In the genomic region with DNA sequence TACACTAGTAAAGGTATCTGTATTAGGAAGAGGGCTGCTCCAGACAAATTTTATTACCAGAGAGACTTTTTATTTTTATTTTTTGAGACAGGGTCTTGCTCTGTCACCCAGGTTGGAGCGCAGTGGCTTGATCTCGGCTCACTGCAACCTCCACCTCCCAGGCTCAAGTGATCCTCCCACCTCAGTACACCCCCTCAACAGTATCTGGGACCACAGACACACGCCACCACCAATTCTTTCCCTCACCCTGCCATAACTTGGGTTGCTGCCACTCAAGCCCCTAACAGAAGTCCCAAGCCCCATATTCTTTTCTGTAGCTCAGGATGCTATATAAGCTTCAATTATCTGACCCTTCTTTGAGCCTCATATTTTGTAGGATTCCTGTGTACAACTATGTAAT, we compare ENCODE assay signal across 10 cellular contexts. TPM values are rescaled to one million over a fixed set of nuclear protein-coding genes. Genes with fewer than 3 reads are reported as not detected.
DNase-seq lines count a peak whose midpoint lies in the region; ATAC-seq and TF ChIP-seq lines count a peak whose summit lies in the region.
"Had no signal": no experiment of that assay in that cellular context is flagged by ENCODE, and none has a peak within 500 bp of the region (broad histone marks: within the 10 kb centered on the region; RNA-seq: fewer than 3 reads in every experiment).

No MANE protein-coding gene starts in this region.

- H3K9me3 Mint-ChIP-seq in Calu3 (ENCODE audit: low read depth, unreplicated experiment) (no peaks in the 10 kb centered on the region), endodermal cell (no peaks in the 10 kb centered on the region)

- CTCF ChIA-PET in Calu3 (lab: Charles Lee) (interaction anchor here (0.7 to 9.5 kb wide), 4 partner anchors 10 to 54 kb away, joined by 3 to 84 read pairs (median 6); no protein-coding TSS in a partner anchor), GM10248 (lab: Yijun Ruan, JAX) (interaction anchor here (0.9 to 10.9 kb wide), 11 partner anchors 8 to 55 kb away, joined by 3 to 429 read pairs (median 6); a partner anchor contains a TSS)

- H3K27ac Mint-ChIP-seq in Calu3 (ENCODE audit: unreplicated experiment) (peak overlapping the region; percentile 94), endodermal cell (peak overlapping the region; percentile 62)

- H3K4me1 Mint-ChIP-seq in Calu3 (ENCODE audit: low read depth, unreplicated experiment) (peaks cover 88% of the 10 kb centered on the region), endodermal cell (peaks cover 79% of the 10 kb centered on the region)

- ATAC-seq in RWPE2 (ENCODE audit: low read depth) = no peak
- no peak for ATAC-seq in gastrocnemius medialis
- ATAC-seq in GM21526 (IDR thresholded peaks at IDR 0.05; ENCODE audit: low FRiP score, unreplicated experiment) = no peak

- in situ Hi-C loops in gastrocnemius medialis (cut with MboI; ENCODE audit: low sequenced_read_pairs in 4 of 4) = loop anchor here in 1 of 4 donors (5.0 kb wide), 1 partner anchor 53 kb away; no protein-coding TSS in a partner anchor

- no peak overlapping the region for H3K9ac ChIP-seq in endodermal cell (ENCODE audit: extremely low read depth, low read length, poor library complexity, severe bottlenecking)

- 65 to 67% methylated on average over 3 of the region's 3 CpGs for WGBS in endodermal cell (ENCODE audit: insufficient coverage in 1 of 2, insufficient read length in 1 of 2), 2 experiments

- H3K27me3 ChIP-seq in RWPE2 (ENCODE audit: insufficient read depth, poor library complexity, severe bottlenecking) = no peaks in the 10 kb centered on the region
- H3K27me3 ChIP-seq in endodermal cell (ENCODE audit: control insufficient read depth, insufficient read depth, low read length, poor library complexity, severe bottlenecking) = no peaks in the 10 kb centered on the region
- H3K27me3 ChIP-seq in gastrocnemius medialis = no peaks in the 10 kb centered on the region

- H3K27me3 Mint-ChIP-seq in Calu3 (ENCODE audit: unreplicated experiment) = no peaks in the 10 kb centered on the region
- no peaks in the 10 kb centered on the region for H3K27me3 Mint-ChIP-seq in endodermal cell (ENCODE audit: insufficient read depth)

- no peak for TF ChIP-seq POLR2A in gastrocnemius medialis (IDR thresholded peaks at IDR 0.05)

- H3K4me3 Mint-ChIP-seq in Calu3 (ENCODE audit: low read depth, unreplicated experiment) = peak overlapping the region; percentile 97
- no peak overlapping the region for H3K4me3 Mint-ChIP-seq in endodermal cell

- TF ChIP-seq CTCF in Calu3 (IDR thresholded peaks at IDR 0.05; ENCODE audit: unreplicated experiment) (no peak), RWPE2 (IDR thresholded peaks at IDR 0.05; ENCODE audit: poor library complexity, severe bottlenecking) (no peak), endodermal cell (conservative IDR thresholded peaks at IDR 0.05) (no peak), gastrocnemius medialis (IDR thresholded peaks at IDR 0.05 in 4 of 5, conservative IDR thresholded peaks at IDR 0.05 in 1 of 5) (no peak), GM10248 (IDR thresholded peaks at IDR 0.05; ENCODE audit: control extremely low read depth, extremely low read depth, low read depth, missing control alignments) (no peak)

- BruUV-seq in Calu3 (replicated peaks; lab: Mats Ljungman, UMichigan) = no TSS peak

- H3K4me1 ChIP-seq in RWPE2 (ENCODE audit: insufficient read depth, poor library complexity, severe bottlenecking) (peaks cover 85% of the 10 kb centered on the region), endodermal cell (ENCODE audit: control insufficient read depth, insufficient read depth, low read length) (peaks cover 32% of the 10 kb centered on the region), gastrocnemius medialis (peaks cover 84 to 93% of the 10 kb centered on the region in 2 donors)

- no peak overlapping the region for H3K4me3 ChIP-seq in RWPE2 (ENCODE audit: severe bottlenecking)
- H3K4me3 ChIP-seq in endodermal cell (ENCODE audit: low read length) = no peak overlapping the region
- H3K4me3 ChIP-seq in gastrocnemius medialis = peak overlapping the region in 2 of 4 donors; percentile 4 to 76

- peak overlapping the region; percentile 99 for H3K27ac ChIP-seq in RWPE2 (ENCODE audit: poor library complexity, severe bottlenecking)
- no peak overlapping the region for H3K27ac ChIP-seq in endodermal cell (ENCODE audit: low read depth, low read length)
- H3K27ac ChIP-seq in gastrocnemius medialis = peak overlapping the region; percentile 97 to 98 (median 97)

- peaks cover 98% of the 10 kb centered on the region for H3K36me3 Mint-ChIP-seq in Calu3 (ENCODE audit: insufficient read depth, unreplicated experiment)
- H3K36me3 Mint-ChIP-seq in endodermal cell (ENCODE audit: low read depth) = peaks cover 66% of the 10 kb centered on the region

- H3K9me3 ChIP-seq in RWPE2 (ENCODE audit: severe bottlenecking) (no peaks in the 10 kb centered on the region), endodermal cell (ENCODE audit: control insufficient read depth, low read length) (no peaks in the 10 kb centered on the region), gastrocnemius medialis (no peaks in the 10 kb centered on the region)

- DNase-seq in Calu3 = no peak
- DNase-seq in RWPE2 (ENCODE audit: low spot score) = no peak
- no peak for DNase-seq in endodermal cell
- no peak for DNase-seq in gastrocnemius medialis
- no peak for DNase-seq in DMS53 (lab: John Stamatoyannopoulos, UW)
- no peak for DNase-seq in GM10248 (ENCODE audit: extremely low spot score)
- DNase-seq in NAMALWA (ENCODE audit: low spot score) = no peak
- DNase-seq: amygdala; stimulated activated CD4-positive, alpha-beta T cell treated with anti-CD3 and anti-CD28 coated beads, Interleukin-2, amount 100 ng/mL, for 48 hours had no signal

- H3K36me3 ChIP-seq in RWPE2 (ENCODE audit: low read depth) = peaks cover 96% of the 10 kb centered on the region
- H3K36me3 ChIP-seq in endodermal cell (ENCODE audit: control insufficient read depth, insufficient read depth, low read length) = peaks cover 57% of the 10 kb centered on the region
- H3K36me3 ChIP-seq in gastrocnemius medialis = peaks cover 0 to 17% of the 10 kb centered on the region in 2 donors

- intact Hi-C loops in Calu3 (cut with micrococcal nuclease; ENCODE audit: unreplicated experiment) (no loop called here), gastrocnemius medialis (cut with DNase I; ENCODE audit: low total_unique reads) (no loop called here)

- POLR2A ChIA-PET in GM10248 (lab: Yijun Ruan, JAX) = no interaction called here

RNA-seq across cellular contexts. Expression of a gene that starts 6.9 kb away (rescaled TPM):
- total RNA-seq in Calu3 (2022) (290 and 321 TPM in 2 replicates), endodermal cell (10 to 100 TPM; 60.3 to 89.5 TPM), gastrocnemius medialis (10 to 100 TPM; 41.5 to 87.8 (median 55.3) TPM)
- 46.6 TPM for polyA plus RNA-seq in endodermal cell (2013, experiment 1 of 2)
- polyA plus RNA-seq in endodermal cell (2013, experiment 2 of 2) = 43.2 TPM

RNA-seq across cellular contexts. Expression of a gene that starts 23.3 kb away (rescaled TPM):
- 157 and 179 TPM in 2 replicates for total RNA-seq in Calu3 (2022)
- total RNA-seq in endodermal cell = 100 to 1,000 TPM; 108 to 118 TPM
- 137 TPM for polyA plus RNA-seq in endodermal cell (2013, experiment 1 of 2)
- 134 TPM for polyA plus RNA-seq in endodermal cell (2013, experiment 2 of 2)
- 1 to 10 TPM in 2 of 4 donors, under 1 TPM in 2; 0.46 to 1.9 (median 1.0) TPM for total RNA-seq in gastrocnemius medialis

Comparison
In these comparisons a context has a peak if more than half of its experiments do, and no peak if none do; other contexts are left out.
1. RNA of a gene that starts 23.3 kb away (total RNA-seq): 157 to 179 TPM in Calu3 and 108 to 118 TPM in endodermal cell; 0.46 to 1.9 TPM in gastrocnemius medialis; every median in the first group is over 10 times any median in the second.